Comparison of ENCODE assay signal across 8 cellular contexts in genomic region chr1:216750031-216750627, GRCh38. TPM values are rescaled to one million over a fixed set of nuclear protein-coding genes. Genes with fewer than 3 reads are reported as not detected.
A peak's percentile ranks its signal among the peaks of the same experiment; 100 is the strongest.
DNase-seq lines count a peak whose midpoint lies in the region; ATAC-seq and TF ChIP-seq lines count a peak whose summit lies in the region.

No MANE protein-coding gene starts in this region.

- no peak overlapping the region for H3K27ac ChIP-seq in tibial artery

- H3K27me3 ChIP-seq in tibial artery, result no peaks in the 10 kb centered on the region

- intact Hi-C loops in tibial artery (cut with DNase I; ENCODE audit: low total_unique reads), result no loop called here

- H3K36me3 ChIP-seq in tibial artery, result no peaks in the 10 kb centered on the region

- no peak overlapping the region for H3K4me3 Mint-ChIP-seq in activated T-cell treated with anti-CD3 and anti-CD28 coated beads, Interleukin-2, amount 50 U/mL, for 4 hours

- no peak overlapping the region for H3K4me3 ChIP-seq in tibial artery

- H3K36me3 Mint-ChIP-seq in activated T-cell treated with anti-CD3 and anti-CD28 coated beads, Interleukin-2, amount 50 U/mL, for 4 hours (ENCODE audit: insufficient read depth), result no peaks in the 10 kb centered on the region

- H3K27me3 Mint-ChIP-seq in activated T-cell treated with anti-CD3 and anti-CD28 coated beads, Interleukin-2, amount 50 U/mL, for 4 hours (ENCODE audit: low read depth), result no peaks in the 10 kb centered on the region

- peak; percentile 57 for ATAC-seq in HG03064 (IDR thresholded peaks at IDR 0.05; ENCODE audit: low read depth, unreplicated experiment)
- ATAC-seq in activated T-cell treated with anti-CD3 and anti-CD28 coated beads, Interleukin-2, amount 50 U/mL, for 4 hours, result no peak

- peak; percentile 40 to 46 for TF ChIP-seq CTCF in tibial artery (IDR thresholded peaks at IDR 0.05)

- H3K9me3 Mint-ChIP-seq in activated T-cell treated with anti-CD3 and anti-CD28 coated beads, Interleukin-2, amount 50 U/mL, for 4 hours, result no peaks in the 10 kb centered on the region

- H3K9me3 ChIP-seq in tibial artery, result no peaks in the 10 kb centered on the region

- H3K4me1 Mint-ChIP-seq in activated T-cell treated with anti-CD3 and anti-CD28 coated beads, Interleukin-2, amount 50 U/mL, for 4 hours (ENCODE audit: low read depth), result no peaks in the 10 kb centered on the region

- H3K4me1 ChIP-seq in tibial artery, result peaks cover 0 to 13% (median 2%) of the 10 kb centered on the region in 4 donors

- in situ Hi-C loops in G401 (cut with HindIII; ENCODE audit: low sequenced_read_pairs), result no loop called here

- DNase-seq in G401 (ENCODE audit: low spot score), result peak; percentile 57
- DNase-seq in NCI-H345 (lab: John Stamatoyannopoulos, UW), result peak; percentile 72
- peak; percentile 83 for DNase-seq in astrocyte of the hippocampus (ENCODE audit: low read depth, low spot score)
- DNase-seq in iPS-NIHi7 (ENCODE audit: extremely low spot score), result peak; percentile 60
- DNase-seq in tibial artery, result no peak
- DNase-seq in GF-D8 (lab: John Stamatoyannopoulos, UW), result no peak
- no peak for DNase-seq in activated T-cell treated with anti-CD3 and anti-CD28 coated beads, Interleukin-2, amount 50 U/mL, for 4 hours

RNA-seq across cellular contexts. Expression of gene ESRRG, which starts 26.9 kb away (rescaled TPM):
- total RNA-seq in G401 (2014; rRNA removed; shearing (Covaris generic)), result not detected in 2 replicates
- not detected for total RNA-seq in activated T-cell treated with anti-CD3 and anti-CD28 coated beads, Interleukin-2, amount 50 U/mL, for 4 hours

Comparison
In these comparisons a context has a peak if more than half of its experiments do, and no peak if none do; other contexts are left out.
1. DNase-seq: peak in G401 (single experiment), NCI-H345 (single experiment), astrocyte of the hippocampus (single experiment) and iPS-NIHi7 (single experiment); none in tibial artery (0 of 2), GF-D8 (single experiment) and activated T-cell treated with anti-CD3 and anti-CD28 coated beads, Interleukin-2, amount 50 U/mL, for 4 hours (single experiment).